8 cellular contexts compared by ENCODE assay signal in genomic region chr17:75152971-75153853, GRCh38. TPM values are rescaled to one million over a fixed set of nuclear protein-coding genes. Genes with fewer than 3 reads are reported as not detected.
DNase-seq lines count a peak whose midpoint lies in the region; ATAC-seq and TF ChIP-seq lines count a peak whose summit lies in the region.

No MANE protein-coding gene starts in this region.

- peak overlapping the region; percentile 66 for H3K56ac ChIP-seq in IMR-90 (ENCODE audit: extremely low read depth, insufficient read depth, low read length)

- intact Hi-C loops in IMR-90 (cut with micrococcal nuclease): loop anchor here (2.0 kb wide), 1 partner anchor 14 kb away; no protein-coding TSS in a partner anchor

- no peaks in the 10 kb centered on the region for H3K27me3 Mint-ChIP-seq in stimulated activated naive B cell treated with anti-CD40 and anti-IgM and Interleukin-4, amounts not matched to agents 10 μg/mL and 1 μg/mL and 100 μg/mL, for 72 hours

- in situ Hi-C loops in IMR-90 (cut with MboI; ENCODE audit: low sequenced_read_pairs): no loop called here
- in situ Hi-C loops in astrocyte of the spinal cord (cut with HindIII; ENCODE audit: low sequenced_read_pairs): no loop called here

- H3K4me3 ChIP-seq in IMR-90 (ENCODE audit: insufficient read depth, low read depth, low read length) (peak overlapping the region; percentile 75), Peyer's patch (peak overlapping the region; percentile 85 to 98 (median 93)), astrocyte of the spinal cord (ENCODE audit: low read depth, low read length) (peak overlapping the region; percentile 88)

- H3K23ac ChIP-seq in IMR-90 (ENCODE audit: low read depth, low read length): peak overlapping the region; percentile 96

- peaks cover 6% of the 10 kb centered on the region; the same call in 1 of the 2 replicates for H3K9me1 ChIP-seq in IMR-90 (ENCODE audit: insufficient read depth, low read length)

- peaks cover 12 to 38% of the 10 kb centered on the region in 2 experiments for H3K79me1 ChIP-seq in IMR-90 (ENCODE audit: low read depth in 1 of 2, low read length in 2 of 2)

- TF ChIP-seq RAD21 in IMR-90 (IDR thresholded peaks at IDR 0.05; ENCODE audit: low read length): no peak

- H3K9me3 ChIP-seq in IMR-90 (ENCODE audit: control insufficient read depth, insufficient read depth, low read length): no peaks in the 10 kb centered on the region
- H3K9me3 ChIP-seq in Peyer's patch: no peaks in the 10 kb centered on the region

- no peak overlapping the region for H2BK15ac ChIP-seq in IMR-90 (ENCODE audit: low read depth, low read length)

- no TSS peak for BruUV-seq in IMR-90 (replicated peaks; lab: Mats Ljungman, UMichigan)

- peak overlapping the region; percentile 93 for H3K27ac Mint-ChIP-seq in stimulated activated naive B cell treated with anti-CD40 and anti-IgM and Interleukin-4, amounts not matched to agents 10 μg/mL and 1 μg/mL and 100 μg/mL, for 72 hours

- peak overlapping the region; percentile 74 for H3K9ac ChIP-seq in IMR-90 (ENCODE audit: low read depth, low read length)

- peaks cover 13 to 37% of the 10 kb centered on the region in 2 donors for H3K4me1 Mint-ChIP-seq in stimulated activated naive B cell treated with anti-CD40 and anti-IgM and Interleukin-4, amounts not matched to agents 10 μg/mL and 1 μg/mL and 100 μg/mL, for 72 hours

- peak overlapping the region; percentile 45 for H4K91ac ChIP-seq in IMR-90 (ENCODE audit: insufficient read depth, low read depth, low read length)

- H3K4me3 Mint-ChIP-seq in stimulated activated naive B cell treated with anti-CD40 and anti-IgM and Interleukin-4, amounts not matched to agents 10 μg/mL and 1 μg/mL and 100 μg/mL, for 72 hours: peak overlapping the region; percentile 92 to 95

- peak overlapping the region; percentile 12 for H2BK5ac ChIP-seq in IMR-90 (ENCODE audit: low read depth, low read length, poor library complexity, severe bottlenecking)

- POLR2A ChIA-PET in IMR-90 (lab: Charles Lee; ENCODE audit: unreplicated experiment): no interaction called here

- no peaks in the 10 kb centered on the region for H3K9me3 Mint-ChIP-seq in stimulated activated naive B cell treated with anti-CD40 and anti-IgM and Interleukin-4, amounts not matched to agents 10 μg/mL and 1 μg/mL and 100 μg/mL, for 72 hours

- WGBS in IMR-90 (ENCODE audit: extremely low coverage in 2 of 2, insufficient read length in 1 of 2), 2 experiments: 0% methylated on average over 8 of the region's 36 CpGs; no CpG with 5 or more reads in 1 of the 2 experiments

- peak overlapping the region; percentile 85 for H3K14ac ChIP-seq in IMR-90 (replicated peaks; ENCODE audit: low read depth, low read length)

- no peak overlapping the region for H3K18ac ChIP-seq in IMR-90 (ENCODE audit: low read depth, low read length)

- no peak overlapping the region for H2BK20ac ChIP-seq in IMR-90 (ENCODE audit: low read depth, low read length)

- no peak for TF ChIP-seq POLR2A in IMR-90 (IDR thresholded peaks at IDR 0.05; ENCODE audit: low read depth, low read length)
- peak in 1 of 2 donors; percentile 50 for TF ChIP-seq POLR2A in Peyer's patch (IDR thresholded peaks at IDR 0.05)

- peak overlapping the region; percentile 74 for H3K27ac ChIP-seq in IMR-90 (ENCODE audit: insufficient read depth, low read length)
- peak overlapping the region; percentile 78 to 94 (median 88) for H3K27ac ChIP-seq in Peyer's patch

- no peaks in the 10 kb centered on the region for H3K4me1 ChIP-seq in IMR-90 (ENCODE audit: control insufficient read depth, insufficient read depth, low read length)
- peaks cover 0 to 30% (median 6%) of the 10 kb centered on the region in 4 donors for H3K4me1 ChIP-seq in Peyer's patch

- CTCF ChIA-PET in IMR-90 (lab: Yijun Ruan, JAX): no interaction called here

- peak overlapping the region; percentile 58; the same call in 1 of the 2 replicates for H4K5ac ChIP-seq in IMR-90 (ENCODE audit: low read depth, low read length)

- peak overlapping the region; percentile 87 for H2AK5ac ChIP-seq in IMR-90 (ENCODE audit: low read depth, low read length)

- H2AK9ac ChIP-seq in IMR-90 (replicated peaks; ENCODE audit: low read depth, low read length, poor library complexity): peak overlapping the region; percentile 99

- DNase-seq in DMS 273 (lab: John Stamatoyannopoulos, UW; ENCODE audit: unreplicated experiment): peak; percentile 65
- no peak for DNase-seq in DMS 273 treated with DMSO at 0.1 percent for 48 hours (lab: John Stamatoyannopoulos, UW)
- peak; percentile 28 for DNase-seq in IMR-90
- DNase-seq in Peyer's patch: peak; percentile 39 to 84 (median 79)
- peak; percentile 29 for DNase-seq in astrocyte of the spinal cord (ENCODE audit: low read depth, low spot score)
- peak; percentile 79 for DNase-seq in kidney tubule cell (ENCODE audit: low spot score)
- no peak for DNase-seq in stimulated activated naive B cell treated with anti-CD40 and anti-IgM and Interleukin-4, amounts not matched to agents 10 μg/mL and 1 μg/mL and 100 μg/mL, for 72 hours

- H3K4me2 ChIP-seq in IMR-90 (ENCODE audit: low read depth, low read length): peak overlapping the region; percentile 96

- ATAC-seq in IMR-90 (ENCODE audit: low read depth): no peak
- ATAC-seq in stimulated activated naive B cell treated with anti-CD40 and anti-IgM and Interleukin-4, amounts not matched to agents 10 μg/mL and 1 μg/mL and 100 μg/mL, for 72 hours (replicated peaks): no peak
- ATAC-seq in HG03457 (IDR thresholded peaks at IDR 0.05; ENCODE audit: unreplicated experiment): no peak

- peak overlapping the region; percentile 91 for H2AFZ ChIP-seq in IMR-90 (replicated peaks; ENCODE audit: low read length, poor library complexity)

- H4K20me1 ChIP-seq in IMR-90 (ENCODE audit: insufficient read depth, low read length): peaks cover 19% of the 10 kb centered on the region

- no peak for TF ChIP-seq CTCF in IMR-90 (conservative IDR thresholded peaks at IDR 0.05; ENCODE audit: low read depth, low read length)
- TF ChIP-seq CTCF in Peyer's patch (IDR thresholded peaks at IDR 0.05): no peak
- TF ChIP-seq CTCF in astrocyte of the spinal cord (IDR thresholded peaks at IDR 0.05; ENCODE audit: low read depth, low read length): no peak

- H2BK120ac ChIP-seq in IMR-90 (ENCODE audit: low read depth, low read length): no peak overlapping the region

- H3K4ac ChIP-seq in IMR-90 (ENCODE audit: low read depth, low read length): peak overlapping the region; percentile 73

- dilution Hi-C loops in IMR-90 (cut with HindIII; ENCODE audit: low sequenced_read_pairs, unreplicated experiment): no loop called here

- peaks cover 3% of the 10 kb centered on the region for H3K36me3 ChIP-seq in IMR-90 (ENCODE audit: control insufficient read depth, insufficient read depth, low read length)
- H3K36me3 ChIP-seq in Peyer's patch: no peaks in the 10 kb centered on the region

- H3K27me3 ChIP-seq in IMR-90 (ENCODE audit: control insufficient read depth, insufficient read depth, low read length) (no peaks in the 10 kb centered on the region), Peyer's patch (no peaks in the 10 kb centered on the region)

- peaks cover 10 to 21% of the 10 kb centered on the region in 2 donors for H3K36me3 Mint-ChIP-seq in stimulated activated naive B cell treated with anti-CD40 and anti-IgM and Interleukin-4, amounts not matched to agents 10 μg/mL and 1 μg/mL and 100 μg/mL, for 72 hours

- H4K8ac ChIP-seq in IMR-90 (ENCODE audit: low read depth in 2 of 2, low read length in 2 of 2): peak overlapping the region; percentile 13 to 84

TF ChIP-seq in IMR-90, 13 proteins besides CTCF, POLR2A, EP300 and RAD21:
- peak; percentile 54; the same call in 1 of the 2 replicates for TF ChIP-seq MXI1 (IDR thresholded peaks at IDR 0.05; ENCODE audit: borderline replicate concordance, low read depth, low read length)
- TF ChIP-seq MAFK (IDR thresholded peaks at IDR 0.05; ENCODE audit: low read depth, low read length): no peak

RNA-seq across cellular contexts. Expression of gene JPT1, which starts 1.1 kb away (rescaled TPM):
- total RNA-seq in IMR-90 (2012; rRNA removed): 118 and 127 TPM in 2 replicates
- polyA plus RNA-seq in IMR-90 (2012; rRNA removed): 236 and 272 TPM in 2 replicates
- 333 and 450 TPM in 2 replicates for polyA plus RNA-seq in IMR-90 (2012; cell fraction: cytosol; rRNA removed)
- 92.9 and 111 TPM in 2 replicates for polyA plus RNA-seq in IMR-90 (2012; cell fraction: nucleus; rRNA removed; ENCODE audit: low replicate concordance)
- total RNA-seq in Peyer's patch: 100 to 1,000 TPM; 132 to 261 (median 202) TPM

RNA-seq across cellular contexts. Expression of gene NT5C, which starts 21.7 kb away (rescaled TPM):
- 23.1 and 24.0 TPM in 2 replicates for total RNA-seq in IMR-90 (2012; rRNA removed)
- polyA plus RNA-seq in IMR-90 (2012; rRNA removed): 44.6 and 62.1 TPM in 2 replicates
- 36.7 and 49.9 TPM in 2 replicates for polyA plus RNA-seq in IMR-90 (2012; cell fraction: cytosol; rRNA removed)
- 78.2 and 163 TPM in 2 replicates for polyA plus RNA-seq in IMR-90 (2012; cell fraction: nucleus; rRNA removed; ENCODE audit: low replicate concordance)
- 100 to 1,000 TPM; 151 to 176 (median 156) TPM for total RNA-seq in Peyer's patch

RNA-seq across cellular contexts. Expression of gene SUMO2, which starts 29.5 kb away (rescaled TPM):
- total RNA-seq in IMR-90 (2012; rRNA removed) (71.3 and 133 TPM in 2 replicates), Peyer's patch (10 to 100 TPM; 22.5 to 52.8 (median 37.4) TPM)
- polyA plus RNA-seq in IMR-90 (2012; rRNA removed): 75.5 and 83.7 TPM in 2 replicates
- 40.3 and 59.1 TPM in 2 replicates for polyA plus RNA-seq in IMR-90 (2012; cell fraction: cytosol; rRNA removed)
- 7.6 and 30.4 TPM in 2 replicates for polyA plus RNA-seq in IMR-90 (2012; cell fraction: nucleus; rRNA removed; ENCODE audit: low replicate concordance)

RNA-seq across cellular contexts. Expression of gene ARMC7, which starts 43.4 kb away (rescaled TPM):
- total RNA-seq in IMR-90 (2012; rRNA removed) (1.7 and 1.8 TPM in 2 replicates), Peyer's patch (10 to 100 TPM in 3 of 4 donors, 1 to 10 TPM in 1; 4.1 to 27.0 (median 24.1) TPM)
- polyA plus RNA-seq in IMR-90 (2012; rRNA removed): 6.9 and 7.3 TPM in 2 replicates
- polyA plus RNA-seq in IMR-90 (2012; cell fraction: cytosol; rRNA removed): 7.1 and 7.3 TPM in 2 replicates
- polyA plus RNA-seq in IMR-90 (2012; cell fraction: nucleus; rRNA removed; ENCODE audit: low replicate concordance): 4.8 and 7.7 TPM in 2 replicates

RNA-seq across cellular contexts. Expression of gene NUP85, which starts 52.3 kb away (rescaled TPM):
- 26.7 and 29.4 TPM in 2 replicates for total RNA-seq in IMR-90 (2012; rRNA removed)
- 54.4 and 59.3 TPM in 2 replicates for polyA plus RNA-seq in IMR-90 (2012; rRNA removed)
- 43.9 and 54.4 TPM in 2 replicates for polyA plus RNA-seq in IMR-90 (2012; cell fraction: cytosol; rRNA removed)
- polyA plus RNA-seq in IMR-90 (2012; cell fraction: nucleus; rRNA removed; ENCODE audit: low replicate concordance): 198 and 233 TPM in 2 replicates
- total RNA-seq in Peyer's patch: 10 to 100 TPM; 34.0 to 52.8 (median 36.7) TPM

Comparison
In these comparisons a context has a peak if more than half of its experiments do, and no peak if none do; other contexts are left out.
1. DNase-seq: peak in DMS 273 (single experiment), IMR-90 (single experiment), Peyer's patch (3 of 3), astrocyte of the spinal cord (single experiment) and kidney tubule cell (single experiment); none in DMS 273 treated with DMSO at 0.1 percent for 48 hours (single experiment) and stimulated activated naive B cell treated with anti-CD40 and anti-IgM and Interleukin-4, amounts not matched to agents 10 μg/mL and 1 μg/mL and 100 μg/mL, for 72 hours (single experiment).
2. Peak in every context shown above with its lines, with median percentiles within 50 percentile points of each other: H3K4me3 ChIP-seq.